Comparison of ENCODE assay signal across 26 cellular contexts in genomic region chr9:93659044-93659836, GRCh38.
DNase-seq lines count a peak whose midpoint lies in the region; FAIRE-seq and TF ChIP-seq lines count a peak whose summit lies in the region.
"Had no signal": no experiment of that assay in that cellular context is flagged by ENCODE, and none has a peak within 500 bp of the region (broad histone marks: within the 10 kb centered on the region; RNA-seq: fewer than 3 reads in every experiment).

No MANE protein-coding gene starts in this region.

- H3K27ac ChIP-seq in coronary artery (no peak overlapping the region), kidney (ENCODE audit: low read depth in 2 of 2, low read length in 2 of 2) (no peak overlapping the region), spleen (no peak overlapping the region), MM.1S (ENCODE audit: low read length) (no peak overlapping the region), caudate nucleus (ENCODE audit: low read depth, low read length) (no peak overlapping the region)
- H3K27ac ChIP-seq: A549, breast epithelium, colonic mucosa, esophagus muscularis mucosa, foreskin keratinocyte, SJSA1 had no signal

- no peak overlapping the region for H3K9ac ChIP-seq in kidney (ENCODE audit: low read length in 2 of 2)
- no peak overlapping the region for H3K9ac ChIP-seq in MM.1S (ENCODE audit: low read length)

- intact Hi-C loops in activated naive CD4-positive, alpha-beta T cell treated with anti-CD3 and anti-CD28 coated beads for 36 hours (cut with micrococcal nuclease), result no loop called here
- intact Hi-C loops in kidney (cut with DNase I), result no loop called here
- intact Hi-C loops in spleen (cut with DNase I; ENCODE audit: low total_unique reads), result no loop called here

- H3K9me3 ChIP-seq in kidney (ENCODE audit: control insufficient read depth in 1 of 2, low read length in 2 of 2) (no peaks in the 10 kb centered on the region), spleen (no peaks in the 10 kb centered on the region), MM.1S (replicated peaks; ENCODE audit: insufficient read depth, low read length) (no peaks in the 10 kb centered on the region)
- H3K9me3 ChIP-seq: A549, breast epithelium, colonic mucosa, esophagus muscularis mucosa, SJSA1 had no signal

- no peaks in the 10 kb centered on the region for H3K4me1 Mint-ChIP-seq in activated naive CD4-positive, alpha-beta T cell treated with anti-CD3 and anti-CD28 coated beads for 36 hours (ENCODE audit: low read depth)
- H3K4me1 Mint-ChIP-seq: CD8-positive, alpha-beta memory T cell; T-cell had no signal

- H3K4me3 ChIP-seq in coronary artery (no peak overlapping the region), kidney (ENCODE audit: low read length in 2 of 2) (no peak overlapping the region), spleen (no peak overlapping the region), MM.1S (ENCODE audit: low read length) (no peak overlapping the region)
- H3K4me3 ChIP-seq: A549, breast epithelium, colonic mucosa, esophagus muscularis mucosa, SJSA1 had no signal

- peaks cover 21 to 36% of the 10 kb centered on the region in 2 donors for H3K36me3 ChIP-seq in kidney (ENCODE audit: control insufficient read depth in 1 of 2, insufficient read depth in 2 of 2, low read length in 2 of 2)
- peaks cover 0 to 97% (median 61%) of the 10 kb centered on the region in 6 donors for H3K36me3 ChIP-seq in spleen
- no peaks in the 10 kb centered on the region for H3K36me3 ChIP-seq in MM.1S (replicated peaks; ENCODE audit: insufficient read depth, low read length)

- H3K4me1 ChIP-seq in kidney (ENCODE audit: control insufficient read depth in 1 of 2, insufficient read depth in 1 of 2, low read depth in 1 of 2, low read length in 2 of 2) (no peaks in the 10 kb centered on the region), spleen (no peaks in the 10 kb centered on the region), MM.1S (ENCODE audit: low read length) (no peaks in the 10 kb centered on the region)
- H3K4me1 ChIP-seq: A549, breast epithelium, colonic mucosa, esophagus muscularis mucosa, foreskin keratinocyte, SJSA1 had no signal

- no peaks in the 10 kb centered on the region for H3F3A ChIP-seq in MM.1S (ENCODE audit: insufficient read depth, low read length)

- 92 to 100% (median 96%) methylated on average over 7 to 12 of the region's 12 CpGs for WGBS in spleen, 5 donors

- CTCF ChIA-PET in activated naive CD4-positive, alpha-beta T cell treated with anti-CD3 and anti-CD28 coated beads for 36 hours (lab: Charles Lee), result no interaction called here

- DNase-seq in activated naive CD4-positive, alpha-beta T cell treated with anti-CD3 and anti-CD28 coated beads for 36 hours, result peak; percentile 3
- no peak for DNase-seq in activated naive CD4-positive, alpha-beta T cell (lab: John Stamatoyannopoulos, UW)
- DNase-seq in coronary artery (ENCODE audit: low spot score), result peak; percentile 47
- peak; percentile 57 for DNase-seq in kidney
- peak; percentile 47 for DNase-seq in spleen
- DNase-seq in MM.1S, result no peak
- DNase-seq in caudate nucleus (lab: John Stamatoyannopoulos, UW), result no peak
- no peak for DNase-seq in COLO829 (ENCODE audit: low spot score)
- DNase-seq: activated gamma-delta T cell treated with Interleukin-2 at 50 U/mL for 16 hours; activated T-cell treated with anti-CD3 and anti-CD28 coated beads, Interleukin-2, amount 50 U/mL, for 1 hour; AML-193; amygdala; colonic mucosa; mesendoderm; NCI-H1092; NCI-H1694 treated with DMSO at 0.1 percent for 48 hours; NCI-H69 had no signal

- TF ChIP-seq CTCF in coronary artery (IDR thresholded peaks at IDR 0.05) (no peak), kidney (IDR thresholded peaks at IDR 0.05; ENCODE audit: borderline replicate concordance, extremely low read depth, insufficient read depth) (no peak), spleen (IDR thresholded peaks at IDR 0.05 in 8 of 11, conservative IDR thresholded peaks at IDR 0.05 in 3 of 11) (no peak), MM.1S (IDR thresholded peaks at IDR 0.05; ENCODE audit: low read length) (no peak)

- H2AFZ ChIP-seq in MM.1S (ENCODE audit: low read length), result no peak overlapping the region

- no peaks in the 10 kb centered on the region for H3K79me2 ChIP-seq in MM.1S (ENCODE audit: low read length)

- H3K27me3 ChIP-seq in spleen (replicated peaks in 1 of 7), result no peaks in the 10 kb centered on the region
- H3K27me3 ChIP-seq in MM.1S (replicated peaks; ENCODE audit: insufficient read depth, low read length), result no peaks in the 10 kb centered on the region
- H3K27me3 ChIP-seq: breast epithelium, colonic mucosa, esophagus muscularis mucosa, foreskin keratinocyte, SJSA1 had no signal

- no peak for TF ChIP-seq POLR2A in spleen (IDR thresholded peaks at IDR 0.05)

- H4K20me1 ChIP-seq in MM.1S (ENCODE audit: insufficient read depth, low read length), result no peaks in the 10 kb centered on the region

- H3K36me3 Mint-ChIP-seq in activated naive CD4-positive, alpha-beta T cell treated with anti-CD3 and anti-CD28 coated beads for 36 hours (ENCODE audit: low read depth), result peaks cover 3% of the 10 kb centered on the region

- no peak overlapping the region for H3K4me2 ChIP-seq in MM.1S (ENCODE audit: low read depth, low read length)
- H3K4me2 ChIP-seq: A549 had no signal

- no peak overlapping the region for H3K27ac Mint-ChIP-seq in activated naive CD4-positive, alpha-beta T cell treated with anti-CD3 and anti-CD28 coated beads for 36 hours
- H3K27ac Mint-ChIP-seq: T-cell, type B pancreatic cell had no signal

- H3K27me3 Mint-ChIP-seq in activated naive CD4-positive, alpha-beta T cell treated with anti-CD3 and anti-CD28 coated beads for 36 hours (ENCODE audit: low read depth), result no peaks in the 10 kb centered on the region
- H3K27me3 Mint-ChIP-seq: CD8-positive, alpha-beta memory T cell; T-cell; type B pancreatic cell had no signal

- H3K9me3 Mint-ChIP-seq in activated naive CD4-positive, alpha-beta T cell treated with anti-CD3 and anti-CD28 coated beads for 36 hours, result no peaks in the 10 kb centered on the region
- H3K9me3 Mint-ChIP-seq: CD8-positive, alpha-beta memory T cell; T-cell; type B pancreatic cell had no signal

- H3K9me2 ChIP-seq in MM.1S (replicated peaks; ENCODE audit: insufficient read depth, low read length), result no peaks in the 10 kb centered on the region

- no peak for FAIRE-seq in kidney (lab: Jason Lieb, UNC)
- FAIRE-seq: A549, GM19239 had no signal

- no peak overlapping the region for H3K4me3 Mint-ChIP-seq in activated naive CD4-positive, alpha-beta T cell treated with anti-CD3 and anti-CD28 coated beads for 36 hours
- H3K4me3 Mint-ChIP-seq: CD8-positive, alpha-beta memory T cell; T-cell; type B pancreatic cell had no signal

Comparison
In these comparisons a context has a peak if more than half of its experiments do, and no peak if none do; other contexts are left out.
1. DNase-seq: peak in activated naive CD4-positive, alpha-beta T cell treated with anti-CD3 and anti-CD28 coated beads for 36 hours (single experiment), coronary artery (single experiment), kidney (single experiment) and spleen (single experiment); none in activated naive CD4-positive, alpha-beta T cell (0 of 4), MM.1S (single experiment), caudate nucleus (0 of 61) and COLO829 (single experiment).